In genomic region chr19:29211562-29212416, GRCh38 we compare ENCODE assay signal across 1 cellular context.
A peak's percentile ranks its signal among the peaks of the same experiment; 100 is the strongest.
TF ChIP-seq lines count a peak whose summit lies in the region.

No MANE protein-coding gene starts in this region.

TF ChIP-seq in HEK293, 187 proteins besides CTCF, POLR2A, EP300 and RAD21 (continued from another document):
- TF ChIP-seq ZNF639 (tag by site-specific recombination; IDR thresholded peaks at IDR 0.05) (0 out of 2 replicates have a peak, but pooled peaks have one; percentile 11), ZBTB7A (tag by site-specific recombination; IDR thresholded peaks at IDR 0.05; ENCODE audit: low read depth) (no peak), ZBTB17 (tag by site-specific recombination; IDR thresholded peaks at IDR 0.05) (peak; percentile 49), KLF9 (tag by site-specific recombination; IDR thresholded peaks at IDR 0.05; ENCODE audit: low read depth) (peak; percentile 40; the same call in 1 of the 2 replicates), ZNF521 (tag by site-specific recombination; IDR thresholded peaks at IDR 0.05) (no peak), ZBTB49 (tag by site-specific recombination; IDR thresholded peaks at IDR 0.05; ENCODE audit: low read depth) (no peak), PRDM6 (tag by site-specific recombination; IDR thresholded peaks at IDR 0.05) (0 out of 2 replicates have a peak, but pooled peaks have one; percentile 7), ZNF658 (tag by site-specific recombination; IDR thresholded peaks at IDR 0.05) (no peak), ZNF426 (tag by site-specific recombination; IDR thresholded peaks at IDR 0.05) (no peak), ZNF2 (tag by site-specific recombination; IDR thresholded peaks at IDR 0.05) (0 out of 2 replicates have a peak, but pooled peaks have one; percentile 17), ZNF266 (tag by site-specific recombination; IDR thresholded peaks at IDR 0.05; ENCODE audit: low read depth) (no peak), PRDM10 (tag by site-specific recombination; IDR thresholded peaks at IDR 0.05) (peak; percentile 95), ZNF274 (IDR thresholded peaks at IDR 0.05; ENCODE audit: low read length) (no peak), ZNF274 (tag by site-specific recombination; IDR thresholded peaks at IDR 0.05; ENCODE audit: borderline replicate concordance) (no peak), GLI2 (tag by site-specific recombination; IDR thresholded peaks at IDR 0.05; ENCODE audit: borderline replicate concordance, low read depth) (no peak), ZNF132 (tag by site-specific recombination; IDR thresholded peaks at IDR 0.05; ENCODE audit: borderline replicate concordance) (no peak), AEBP2 (tag by site-specific recombination; IDR thresholded peaks at IDR 0.05; ENCODE audit: borderline replicate concordance) (no peak), ZBTB11 (tag by site-specific recombination; conservative IDR thresholded peaks at IDR 0.05; ENCODE audit: low read depth) (peak; percentile 61), HIC1 (tag by site-specific recombination; IDR thresholded peaks at IDR 0.05) (no peak), ZNF626 (tag by site-specific recombination; IDR thresholded peaks at IDR 0.05) (no peak), ZNF600 (tag by site-specific recombination; IDR thresholded peaks at IDR 0.05) (0 out of 2 replicates have a peak, but pooled peaks have one; percentile 24), OSR2 (tag by site-specific recombination; IDR thresholded peaks at IDR 0.05) (no peak), ZNF362 (tag by site-specific recombination; IDR thresholded peaks at IDR 0.05) (peak; percentile 95), ZNF404 (tag by site-specific recombination; IDR thresholded peaks at IDR 0.05) (no peak), ZNF629 (tag by site-specific recombination; IDR thresholded peaks at IDR 0.05) (0 out of 2 replicates have a peak, but pooled peaks have one; percentile 11), ZBTB1 (tag by site-specific recombination; IDR thresholded peaks at IDR 0.05) (peak; percentile 68; the same call in 1 of the 2 replicates), ZNF292 (tag by site-specific recombination; IDR thresholded peaks at IDR 0.05; ENCODE audit: borderline replicate concordance, low read depth) (no peak), EGR2 (tag by site-specific recombination; IDR thresholded peaks at IDR 0.05; ENCODE audit: low read depth) (0 out of 2 replicates have a peak, but pooled peaks have one; percentile 18), ZNF548 (tag by site-specific recombination; IDR thresholded peaks at IDR 0.05) (no peak), ZNF792 (tag by site-specific recombination; IDR thresholded peaks at IDR 0.05) (no peak), ZNF138 (tag by site-specific recombination; IDR thresholded peaks at IDR 0.05; ENCODE audit: borderline replicate concordance) (no peak), ZNF561 (tag by site-specific recombination; IDR thresholded peaks at IDR 0.05; ENCODE audit: borderline replicate concordance) (no peak), YY2 (tag by site-specific recombination; IDR thresholded peaks at IDR 0.05) (peak; percentile 73), PRDM1 (tag by site-specific recombination; IDR thresholded peaks at IDR 0.05) (peak; percentile 76), ZNF112 (tag by site-specific recombination; IDR thresholded peaks at IDR 0.05) (no peak), ZNF366 (tag by site-specific recombination; conservative IDR thresholded peaks at IDR 0.05) (no peak), ZNF157 (tag by site-specific recombination; IDR thresholded peaks at IDR 0.05) (no peak), ZSCAN30 (tag by site-specific recombination; IDR thresholded peaks at IDR 0.05) (no peak), HOXD13 (CRISPR knock-in tag; IDR thresholded peaks at IDR 0.05; ENCODE audit: borderline replicate concordance) (no peak), OVOL3 (tag by site-specific recombination; IDR thresholded peaks at IDR 0.05) (no peak), ZNF223 (tag by site-specific recombination; IDR thresholded peaks at IDR 0.05) (no peak), ZBTB26 (tag by site-specific recombination; optimal IDR thresholded peaks at IDR 0.05) (no peak), ZBTB8A (tag by site-specific recombination; IDR thresholded peaks at IDR 0.05) (no peak), ZXDB (tag by site-specific recombination; IDR thresholded peaks at IDR 0.05) (peak; percentile 39), YY1 (tag by site-specific recombination; IDR thresholded peaks at IDR 0.05) (peak; percentile 74; the same call in 1 of the 2 replicates)
